11 cellular contexts compared by ENCODE assay signal in the genomic region with DNA sequence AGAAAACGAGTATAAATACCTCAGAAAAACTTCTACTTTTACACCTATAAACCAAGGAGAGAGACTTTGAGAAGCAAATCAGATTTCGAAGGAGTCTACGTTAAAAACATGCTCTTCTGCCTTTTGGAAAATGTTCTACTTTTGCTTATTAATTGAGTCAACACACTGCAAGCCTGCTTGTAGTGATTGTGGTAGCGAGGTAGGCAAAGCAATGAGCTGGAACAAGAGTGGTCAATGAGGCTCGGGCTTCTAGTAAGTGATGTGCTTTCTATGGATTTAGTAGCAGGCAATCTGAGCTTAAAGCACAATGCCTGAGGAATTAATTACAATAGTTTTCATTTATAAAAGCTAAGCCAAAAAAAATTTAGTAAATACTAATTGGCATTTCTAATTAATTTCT.
A peak's percentile ranks its signal among the peaks of the same experiment; 100 is the strongest.
DNase-seq lines count a peak whose midpoint lies in the region; ATAC-seq and TF ChIP-seq lines count a peak whose summit lies in the region.
"Had no signal": no experiment of that assay in that cellular context is flagged by ENCODE, and none has a peak within 500 bp of the region (broad histone marks: within the 10 kb centered on the region; RNA-seq: fewer than 3 reads in every experiment).

No MANE protein-coding gene starts in this region.

- H4K91ac ChIP-seq in IMR-90 (ENCODE audit: insufficient read depth, low read depth, low read length): no peak overlapping the region

- H4K5ac ChIP-seq in IMR-90 (ENCODE audit: low read depth, low read length): peak overlapping the region; percentile 48; the same call in 1 of the 2 replicates

- H3K36me3 Mint-ChIP-seq in osteocyte (ENCODE audit: unreplicated experiment): peaks cover 31% of the 10 kb centered on the region

- peaks cover 34% of the 10 kb centered on the region for H3K4me1 Mint-ChIP-seq in osteocyte (ENCODE audit: unreplicated experiment)

- no peak overlapping the region for H2BK20ac ChIP-seq in IMR-90 (ENCODE audit: low read depth, low read length)

- peaks cover 9% of the 10 kb centered on the region; the same call in 1 of the 2 replicates for H3K9me1 ChIP-seq in IMR-90 (ENCODE audit: insufficient read depth, low read length)

- H2AFZ ChIP-seq in IMR-90 (replicated peaks; ENCODE audit: low read length, poor library complexity): no peak overlapping the region

- H3K27me3 Mint-ChIP-seq in osteocyte (ENCODE audit: unreplicated experiment): no peaks in the 10 kb centered on the region

- H2AK5ac ChIP-seq in IMR-90 (ENCODE audit: low read depth, low read length): no peak overlapping the region

- intact Hi-C loops in IMR-90 (cut with micrococcal nuclease): no loop called here

- H3K18ac ChIP-seq in IMR-90 (ENCODE audit: low read depth, low read length): peak overlapping the region; percentile 82; the same call in 1 of the 2 replicates

- no peak overlapping the region; the same call in 1 of the 2 replicates for H3K27ac ChIP-seq in IMR-90 (ENCODE audit: insufficient read depth, low read length)

- no CpG with 5 or more reads among the region's 5 CpGs for WGBS in IMR-90 (ENCODE audit: extremely low coverage in 2 of 2, insufficient read length in 1 of 2), 2 experiments

- H4K20me1 ChIP-seq in IMR-90 (ENCODE audit: insufficient read depth, low read length): no peaks in the 10 kb centered on the region

- POLR2A ChIA-PET in IMR-90 (lab: Charles Lee; ENCODE audit: unreplicated experiment): no interaction called here

- H2AK9ac ChIP-seq in IMR-90 (replicated peaks; ENCODE audit: low read depth, low read length, poor library complexity): no peak overlapping the region

- CTCF ChIA-PET in IMR-90 (lab: Yijun Ruan, JAX): interaction anchor here (1.2 kb wide), 1 partner anchor 14 kb away, joined by 3 read pairs; no protein-coding TSS in a partner anchor

- no peak overlapping the region; the same call in 1 of the 2 replicates for H3K4me2 ChIP-seq in IMR-90 (ENCODE audit: low read depth, low read length)

- no peaks in the 10 kb centered on the region for H3K9me3 ChIP-seq in IMR-90 (ENCODE audit: control insufficient read depth, insufficient read depth, low read length)

- TF ChIP-seq RAD21 in IMR-90 (IDR thresholded peaks at IDR 0.05; ENCODE audit: low read length): no peak

- H3K9me3 Mint-ChIP-seq in osteocyte (ENCODE audit: unreplicated experiment): no peaks in the 10 kb centered on the region

- H3K14ac ChIP-seq in IMR-90 (replicated peaks; ENCODE audit: low read depth, low read length): no peak overlapping the region

- H3K23ac ChIP-seq in IMR-90 (ENCODE audit: low read depth, low read length): no peak overlapping the region

- BruUV-seq in IMR-90 (replicated peaks; lab: Mats Ljungman, UMichigan): no TSS peak

- H3K4me1 ChIP-seq in IMR-90 (ENCODE audit: control insufficient read depth, insufficient read depth, low read length): peaks cover 10% of the 10 kb centered on the region

- peak overlapping the region; percentile 16 for H3K27ac Mint-ChIP-seq in osteocyte (ENCODE audit: unreplicated experiment)

- H3K4ac ChIP-seq in IMR-90 (ENCODE audit: low read depth, low read length): no peak overlapping the region

- in situ Hi-C loops in IMR-90 (cut with MboI; ENCODE audit: low sequenced_read_pairs): no loop called here

- dilution Hi-C loops in IMR-90 (cut with HindIII; ENCODE audit: low sequenced_read_pairs, unreplicated experiment): no loop called here

- no peak overlapping the region for H2BK120ac ChIP-seq in IMR-90 (ENCODE audit: low read depth, low read length)

- peaks cover 10% of the 10 kb centered on the region for H3K36me3 ChIP-seq in IMR-90 (ENCODE audit: control insufficient read depth, insufficient read depth, low read length)

- TF ChIP-seq POLR2A in IMR-90 (IDR thresholded peaks at IDR 0.05; ENCODE audit: low read depth, low read length): no peak

- H3K9ac ChIP-seq in IMR-90 (ENCODE audit: low read depth, low read length): no peak overlapping the region

- H3K4me3 Mint-ChIP-seq in osteocyte (ENCODE audit: unreplicated experiment): no peak overlapping the region

- no peak overlapping the region for H2BK5ac ChIP-seq in IMR-90 (ENCODE audit: low read depth, low read length, poor library complexity, severe bottlenecking)

- H2BK15ac ChIP-seq in IMR-90 (ENCODE audit: low read depth, low read length): no peak overlapping the region

- H4K8ac ChIP-seq in IMR-90 (ENCODE audit: low read depth in 2 of 2, low read length in 2 of 2): no peak overlapping the region

- H3K27me3 ChIP-seq in IMR-90 (ENCODE audit: control insufficient read depth, insufficient read depth, low read length): no peaks in the 10 kb centered on the region

- no peak overlapping the region for H3K56ac ChIP-seq in IMR-90 (ENCODE audit: extremely low read depth, insufficient read depth, low read length)

- DNase-seq in DMS79 treated with DMSO at 0.1 percent for 48 hours (lab: John Stamatoyannopoulos, UW): peak; percentile 61
- no peak for DNase-seq in IMR-90
- DNase-seq in epithelial cell of proximal tubule (ENCODE audit: low read depth): peak; percentile 32
- no peak for DNase-seq in osteocyte (ENCODE audit: extremely low spot score, unreplicated experiment)
- no peak for DNase-seq in NCI-H2081 (lab: John Stamatoyannopoulos, UW)
- DNase-seq in amniotic stem cell (lab: John Stamatoyannopoulos, UW): no peak
- DNase-seq: DMS153, NCI-H146, NCI-H2171, NCI-H510A had no signal

- TF ChIP-seq CTCF in IMR-90 (conservative IDR thresholded peaks at IDR 0.05; ENCODE audit: low read depth, low read length) (no peak), epithelial cell of proximal tubule (conservative IDR thresholded peaks at IDR 0.05; ENCODE audit: low read depth, low read length) (no peak), osteocyte (IDR thresholded peaks at IDR 0.05) (no peak)

- no peak overlapping the region for H3K4me3 ChIP-seq in IMR-90 (ENCODE audit: insufficient read depth, low read depth, low read length)
- no peak overlapping the region for H3K4me3 ChIP-seq in epithelial cell of proximal tubule (ENCODE audit: low read depth, low read length)

- H3K79me1 ChIP-seq in IMR-90 (ENCODE audit: low read depth in 1 of 2, low read length in 2 of 2): peaks cover 6 to 9% of the 10 kb centered on the region in 2 experiments; a peak in 2 of 4 replicates

- ATAC-seq in IMR-90 (ENCODE audit: low read depth) (no peak), HG02970 (IDR thresholded peaks at IDR 0.05; ENCODE audit: low FRiP score, unreplicated experiment) (no peak)

TF ChIP-seq in IMR-90, 13 proteins besides CTCF, POLR2A, EP300 and RAD21:
- TF ChIP-seq BHLHE40 (IDR thresholded peaks at IDR 0.05; ENCODE audit: low read depth, low read length): no peak
- no peak for TF ChIP-seq FOS (IDR thresholded peaks at IDR 0.05; ENCODE audit: low read depth, low read length)
- TF ChIP-seq CEBPB (IDR thresholded peaks at IDR 0.05; ENCODE audit: low read depth, low read length): no peak
- no peak for TF ChIP-seq MAZ (IDR thresholded peaks at IDR 0.05; ENCODE audit: borderline replicate concordance, low read depth, low read length)
- no peak for TF ChIP-seq CHD1 (IDR thresholded peaks at IDR 0.05; ENCODE audit: low read depth, low read length)
- no peak for TF ChIP-seq MAFK (IDR thresholded peaks at IDR 0.05; ENCODE audit: low read depth, low read length)
- TF ChIP-seq SMC3 (IDR thresholded peaks at IDR 0.05; ENCODE audit: low read depth, low read length): no peak
- no peak for TF ChIP-seq NFE2L2 (IDR thresholded peaks at IDR 0.05; ENCODE audit: low read depth, low read length)
- no peak for TF ChIP-seq MXI1 (IDR thresholded peaks at IDR 0.05; ENCODE audit: borderline replicate concordance, low read depth, low read length)
- no peak for TF ChIP-seq RFX5 (IDR thresholded peaks at IDR 0.05; ENCODE audit: low read depth, low read length)
- TF ChIP-seq, protein P1, sequence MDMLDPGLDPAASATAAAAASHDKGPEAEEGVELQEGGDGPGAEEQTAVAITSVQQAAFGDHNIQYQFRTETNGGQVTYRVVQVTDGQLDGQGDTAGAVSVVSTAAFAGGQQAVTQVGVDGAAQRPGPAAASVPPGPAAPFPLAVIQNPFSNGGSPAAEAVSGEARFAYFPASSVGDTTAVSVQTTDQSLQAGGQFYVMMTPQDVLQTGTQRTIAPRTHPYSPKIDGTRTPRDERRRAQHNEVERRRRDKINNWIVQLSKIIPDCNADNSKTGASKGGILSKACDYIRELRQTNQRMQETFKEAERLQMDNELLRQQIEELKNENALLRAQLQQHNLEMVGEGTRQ (IDR thresholded peaks at IDR 0.05; ENCODE audit: low read depth, low read length): no peak
- no peak for TF ChIP-seq RCOR1 (IDR thresholded peaks at IDR 0.05; ENCODE audit: insufficient replicate concordance, low read length)
- TF ChIP-seq, protein P2, sequence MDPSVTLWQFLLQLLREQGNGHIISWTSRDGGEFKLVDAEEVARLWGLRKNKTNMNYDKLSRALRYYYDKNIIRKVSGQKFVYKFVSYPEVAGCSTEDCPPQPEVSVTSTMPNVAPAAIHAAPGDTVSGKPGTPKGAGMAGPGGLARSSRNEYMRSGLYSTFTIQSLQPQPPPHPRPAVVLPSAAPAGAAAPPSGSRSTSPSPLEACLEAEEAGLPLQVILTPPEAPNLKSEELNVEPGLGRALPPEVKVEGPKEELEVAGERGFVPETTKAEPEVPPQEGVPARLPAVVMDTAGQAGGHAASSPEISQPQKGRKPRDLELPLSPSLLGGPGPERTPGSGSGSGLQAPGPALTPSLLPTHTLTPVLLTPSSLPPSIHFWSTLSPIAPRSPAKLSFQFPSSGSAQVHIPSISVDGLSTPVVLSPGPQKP (IDR thresholded peaks at IDR 0.05; ENCODE audit: borderline replicate concordance, low read depth, low read length): no peak

Comparison
In these comparisons a context has a peak if more than half of its experiments do, and no peak if none do; other contexts are left out.
1. DNase-seq: peak in DMS79 treated with DMSO at 0.1 percent for 48 hours (single experiment) and epithelial cell of proximal tubule (single experiment); none in IMR-90 (single experiment), osteocyte (single experiment), NCI-H2081 (0 of 2) and amniotic stem cell (single experiment).